8 cellular contexts compared by ENCODE assay signal in the genomic region with DNA sequence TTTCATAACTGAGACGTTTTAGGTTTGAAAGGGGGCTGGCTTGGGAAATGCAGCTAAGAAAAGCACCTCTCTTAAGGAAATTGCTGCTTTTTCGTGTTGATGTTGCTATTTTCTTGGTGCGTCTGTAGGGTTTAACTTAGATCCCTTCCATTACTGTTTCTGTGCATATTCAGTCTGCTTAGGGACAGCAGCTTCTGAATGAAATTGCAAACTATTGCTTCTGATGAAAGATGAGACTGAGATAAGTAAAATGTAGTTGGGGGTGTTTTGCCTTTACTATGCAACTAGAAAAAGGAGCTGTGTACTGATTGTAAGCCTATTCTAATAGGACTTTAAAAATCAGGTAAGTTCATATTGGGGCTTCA. TPM values are rescaled to one million over a fixed set of nuclear protein-coding genes. Genes with fewer than 3 reads are reported as not detected.
DNase-seq lines count a peak whose midpoint lies in the region; ATAC-seq and TF ChIP-seq lines count a peak whose summit lies in the region.

No MANE protein-coding gene starts in this region.

- no peak overlapping the region for H2BK5ac ChIP-seq in IMR-90 (ENCODE audit: low read depth, low read length, poor library complexity, severe bottlenecking)

- no peak for TF ChIP-seq POLR2A in IMR-90 (IDR thresholded peaks at IDR 0.05; ENCODE audit: low read depth, low read length)

- H3K4me3 ChIP-seq in IMR-90 (ENCODE audit: insufficient read depth, low read depth, low read length) = no peak overlapping the region
- H3K4me3 ChIP-seq in epithelial cell of proximal tubule (ENCODE audit: low read depth, low read length) = peak overlapping the region; percentile 53

- H4K5ac ChIP-seq in IMR-90 (ENCODE audit: low read depth, low read length) = no peak overlapping the region

- peak overlapping the region; percentile 89 for H3K14ac ChIP-seq in IMR-90 (replicated peaks; ENCODE audit: low read depth, low read length)

- peak overlapping the region; percentile 53; the same call in 1 of the 2 replicates for H2BK20ac ChIP-seq in IMR-90 (ENCODE audit: low read depth, low read length)

- no peaks in the 10 kb centered on the region for H3K36me3 ChIP-seq in IMR-90 (ENCODE audit: control insufficient read depth, insufficient read depth, low read length)

- H2BK15ac ChIP-seq in IMR-90 (ENCODE audit: low read depth, low read length) = no peak overlapping the region

- TF ChIP-seq RAD21 in IMR-90 (IDR thresholded peaks at IDR 0.05; ENCODE audit: low read length) = no peak

- CTCF ChIA-PET in IMR-90 (lab: Yijun Ruan, JAX) = no interaction called here

- intact Hi-C loops in IMR-90 (cut with micrococcal nuclease) = no loop called here

- no peak overlapping the region for H3K27ac ChIP-seq in IMR-90 (ENCODE audit: insufficient read depth, low read length)

- H3K9me1 ChIP-seq in IMR-90 (ENCODE audit: insufficient read depth, low read length) = no peaks in the 10 kb centered on the region; the same call in 1 of the 2 replicates

- no peaks in the 10 kb centered on the region for H3K9me3 ChIP-seq in IMR-90 (ENCODE audit: control insufficient read depth, insufficient read depth, low read length)

- BruUV-seq in IMR-90 (replicated peaks; lab: Mats Ljungman, UMichigan) = no TSS peak

- no peak overlapping the region for H2AK9ac ChIP-seq in IMR-90 (replicated peaks; ENCODE audit: low read depth, low read length, poor library complexity)

- no CpG with 5 or more reads among the region's 3 CpGs for WGBS in IMR-90 (ENCODE audit: extremely low coverage in 2 of 2, insufficient read length in 1 of 2), 2 experiments

- dilution Hi-C loops in IMR-90 (cut with HindIII; ENCODE audit: low sequenced_read_pairs, unreplicated experiment) = no loop called here

- H3K4me2 ChIP-seq in IMR-90 (ENCODE audit: low read depth, low read length) = peak overlapping the region; percentile 84

- ATAC-seq in GM18517 (IDR thresholded peaks at IDR 0.05; ENCODE audit: unreplicated experiment) (peak; percentile 2), IMR-90 (ENCODE audit: low read depth) (no peak; the same call in 1 of the 2 replicates)

- peak overlapping the region; percentile 83 for H2AFZ ChIP-seq in IMR-90 (replicated peaks; ENCODE audit: low read length, poor library complexity)

- H3K23ac ChIP-seq in IMR-90 (ENCODE audit: low read depth, low read length) = peak overlapping the region; percentile 58; the same call in 1 of the 2 replicates

- peak overlapping the region; percentile 62; the same call in 1 of the 2 replicates for H2BK120ac ChIP-seq in IMR-90 (ENCODE audit: low read depth, low read length)

- no peaks in the 10 kb centered on the region; the same call in 1 of the 2 replicates for H3K4me1 ChIP-seq in IMR-90 (ENCODE audit: control insufficient read depth, insufficient read depth, low read length)

- H4K8ac ChIP-seq in IMR-90 (ENCODE audit: low read depth in 2 of 2, low read length in 2 of 2) = peak overlapping the region in 1 of 2 experiments; percentile 36; a peak in 1 of 4 replicates

- H3K56ac ChIP-seq in IMR-90 (ENCODE audit: extremely low read depth, insufficient read depth, low read length) = no peak overlapping the region

- H3K4ac ChIP-seq in IMR-90 (ENCODE audit: low read depth, low read length) = peak overlapping the region; percentile 74; the same call in 1 of the 2 replicates

- no peaks in the 10 kb centered on the region for H4K20me1 ChIP-seq in IMR-90 (ENCODE audit: insufficient read depth, low read length)

- DNase-seq in IMR-90 (no peak), epithelial cell of proximal tubule (ENCODE audit: low read depth) (no peak), putamen (ENCODE audit: low spot score) (peak; percentile 28), amniotic stem cell (lab: John Stamatoyannopoulos, UW) (no peak), NCI-H2227 treated with DMSO at 0.1 percent for 48 hours (lab: John Stamatoyannopoulos, UW) (no peak), DMS 273 (lab: John Stamatoyannopoulos, UW; ENCODE audit: unreplicated experiment) (no peak)
- no peak for DNase-seq in effector CD8-positive, alpha-beta T cell (lab: John Stamatoyannopoulos, UW)

- H3K79me1 ChIP-seq in IMR-90 (ENCODE audit: low read depth in 1 of 2, low read length in 2 of 2) = 0 out of 4 replicates have a peak, but pooled peaks cover 0 to 4% of the 10 kb centered on the region in 2 experiments

- no peak overlapping the region for H2AK5ac ChIP-seq in IMR-90 (ENCODE audit: low read depth, low read length)

- H3K18ac ChIP-seq in IMR-90 (ENCODE audit: low read depth, low read length) = no peak overlapping the region

- no peak overlapping the region for H4K91ac ChIP-seq in IMR-90 (ENCODE audit: insufficient read depth, low read depth, low read length)

- H3K9ac ChIP-seq in IMR-90 (ENCODE audit: low read depth, low read length) = no peak overlapping the region

- POLR2A ChIA-PET in IMR-90 (lab: Charles Lee; ENCODE audit: unreplicated experiment) = no interaction called here

- TF ChIP-seq CTCF in IMR-90 (conservative IDR thresholded peaks at IDR 0.05; ENCODE audit: low read depth, low read length) (no peak), epithelial cell of proximal tubule (conservative IDR thresholded peaks at IDR 0.05; ENCODE audit: low read depth, low read length) (no peak)

- in situ Hi-C loops in IMR-90 (cut with MboI; ENCODE audit: low sequenced_read_pairs) = no loop called here

- no peaks in the 10 kb centered on the region for H3K27me3 ChIP-seq in IMR-90 (ENCODE audit: control insufficient read depth, insufficient read depth, low read length)

TF ChIP-seq in IMR-90, 13 proteins besides CTCF, POLR2A, EP300 and RAD21:
- no peak for TF ChIP-seq FOS (IDR thresholded peaks at IDR 0.05; ENCODE audit: low read depth, low read length)
TF ChIP-seq in IMR-90: peak in this region for 0.

RNA-seq across cellular contexts. Expression of a gene that starts 0.8 kb away (rescaled TPM):
- total RNA-seq in IMR-90 (2012; rRNA removed) = 24.2 and 24.7 TPM in 2 replicates
- 4.3 TPM in 2 replicates for polyA plus RNA-seq in IMR-90 (2012; rRNA removed)
- polyA plus RNA-seq in IMR-90 (2012; cell fraction: cytosol; rRNA removed) = 1.3 and 1.4 TPM in 2 replicates
- polyA plus RNA-seq in IMR-90 (2012; cell fraction: nucleus; rRNA removed; ENCODE audit: low replicate concordance) = 2.1 and 8.5 TPM in 2 replicates
- 25.7 and 35.5 TPM in 2 replicates for total RNA-seq in epithelial cell of proximal tubule
